Comparison of ENCODE assay signal across 9 cellular contexts in genomic region chr4:153521995-153522799, GRCh38. TPM values are rescaled to one million over a fixed set of nuclear protein-coding genes. Genes with fewer than 3 reads are reported as not detected.
DNase-seq lines count a peak whose midpoint lies in the region; ATAC-seq and TF ChIP-seq lines count a peak whose summit lies in the region.
"Had no signal": no experiment of that assay in that cellular context is flagged by ENCODE, and none has a peak within 500 bp of the region (broad histone marks: within the 10 kb centered on the region; RNA-seq: fewer than 3 reads in every experiment).

No MANE protein-coding gene starts in this region.

- H3K36me3 Mint-ChIP-seq in T-helper 2 cell treated with Interferon-gamma antibody and Interleukin-4, amounts not matched to agents 5 μg/mL and 100 μg/mL, for 36 hours (ENCODE audit: low read depth), result peaks cover 26% of the 10 kb centered on the region
- no peaks in the 10 kb centered on the region for H3K36me3 Mint-ChIP-seq in dendritic cell treated with granulocyte-macrophage colony-stimulating factor and Interleukin-4, amounts not matched to agents 40 ng/mL and 50 ng/mL, for 4 days (ENCODE audit: low read depth)
- H3K36me3 Mint-ChIP-seq in mesothelial cell of epicardium, result no peaks in the 10 kb centered on the region

- peak overlapping the region; percentile 91 for H3K27ac Mint-ChIP-seq in T-helper 2 cell treated with Interferon-gamma antibody and Interleukin-4, amounts not matched to agents 5 μg/mL and 100 μg/mL, for 36 hours
- H3K27ac Mint-ChIP-seq in dendritic cell treated with granulocyte-macrophage colony-stimulating factor and Interleukin-4, amounts not matched to agents 40 ng/mL and 50 ng/mL, for 4 days, result peak overlapping the region; percentile 70
- H3K27ac Mint-ChIP-seq in mesothelial cell of epicardium, result no peak overlapping the region

- H3K9me3 Mint-ChIP-seq in T-helper 2 cell treated with Interferon-gamma antibody and Interleukin-4, amounts not matched to agents 5 μg/mL and 100 μg/mL, for 36 hours, result no peaks in the 10 kb centered on the region
- H3K9me3 Mint-ChIP-seq in dendritic cell treated with granulocyte-macrophage colony-stimulating factor and Interleukin-4, amounts not matched to agents 40 ng/mL and 50 ng/mL, for 4 days, result no peaks in the 10 kb centered on the region
- peaks cover 6% of the 10 kb centered on the region for H3K9me3 Mint-ChIP-seq in mesothelial cell of epicardium

- no peaks in the 10 kb centered on the region for H3K27me3 Mint-ChIP-seq in T-helper 2 cell treated with Interferon-gamma antibody and Interleukin-4, amounts not matched to agents 5 μg/mL and 100 μg/mL, for 36 hours (ENCODE audit: low read depth)
- H3K27me3 Mint-ChIP-seq in dendritic cell treated with granulocyte-macrophage colony-stimulating factor and Interleukin-4, amounts not matched to agents 40 ng/mL and 50 ng/mL, for 4 days, result no peaks in the 10 kb centered on the region
- no peaks in the 10 kb centered on the region for H3K27me3 Mint-ChIP-seq in mesothelial cell of epicardium (ENCODE audit: low read depth)

- no peak for TF ChIP-seq CTCF in mesothelial cell of epicardium (IDR thresholded peaks at IDR 0.05; ENCODE audit: unreplicated experiment)

- peak; percentile 70 for DNase-seq in T-helper 2 cell treated with Interferon-gamma antibody and Interleukin-4, amounts not matched to agents 5 μg/mL and 100 μg/mL, for 36 hours (ENCODE audit: low spot score)
- DNase-seq in COLO668 (lab: John Stamatoyannopoulos, UW; ENCODE audit: unreplicated experiment) (no peak), NCI-H510A (lab: John Stamatoyannopoulos, UW) (no peak), GM19238 (ENCODE audit: insufficient read length, low spot score) (no peak), mesothelial cell of epicardium (ENCODE audit: low spot score in 2 of 2, unreplicated experiment in 2 of 2) (no peak)

- H3K4me1 Mint-ChIP-seq in T-helper 2 cell treated with Interferon-gamma antibody and Interleukin-4, amounts not matched to agents 5 μg/mL and 100 μg/mL, for 36 hours (ENCODE audit: low read depth), result peaks cover 83% of the 10 kb centered on the region
- H3K4me1 Mint-ChIP-seq in dendritic cell treated with granulocyte-macrophage colony-stimulating factor and Interleukin-4, amounts not matched to agents 40 ng/mL and 50 ng/mL, for 4 days (ENCODE audit: low read depth), result peaks cover 82% of the 10 kb centered on the region
- peaks cover 41% of the 10 kb centered on the region for H3K4me1 Mint-ChIP-seq in mesothelial cell of epicardium

- peak overlapping the region; percentile 68 for H3K4me3 Mint-ChIP-seq in T-helper 2 cell treated with Interferon-gamma antibody and Interleukin-4, amounts not matched to agents 5 μg/mL and 100 μg/mL, for 36 hours
- no peak overlapping the region for H3K4me3 Mint-ChIP-seq in dendritic cell treated with granulocyte-macrophage colony-stimulating factor and Interleukin-4, amounts not matched to agents 40 ng/mL and 50 ng/mL, for 4 days
- no peak overlapping the region for H3K4me3 Mint-ChIP-seq in mesothelial cell of epicardium

- ATAC-seq in GM18502 (IDR thresholded peaks at IDR 0.05; ENCODE audit: poor library complexity, unreplicated experiment) (peak; percentile 33), HG02759 (IDR thresholded peaks at IDR 0.05; ENCODE audit: unreplicated experiment) (peak; percentile 28)
- ATAC-seq: HCT116 had no signal

- intact Hi-C loops in dendritic cell treated with granulocyte-macrophage colony-stimulating factor and Interleukin-4, amounts not matched to agents 40 ng/mL and 50 ng/mL, for 4 days (cut with micrococcal nuclease), result loop anchor here (5.0 kb wide), 2 partner anchors 55 to 90 kb away; partner anchors contain the start of gene TMEM131L

RNA-seq across cellular contexts. Expression of gene TMEM131L, which starts 56.0 kb away (rescaled TPM):
- total RNA-seq in mesothelial cell of epicardium, result 11.0 to 13.9 TPM (median 11.4 TPM) in 3 replicates
